ENCODE assay signal across 10 cellular contexts in the genomic region with DNA sequence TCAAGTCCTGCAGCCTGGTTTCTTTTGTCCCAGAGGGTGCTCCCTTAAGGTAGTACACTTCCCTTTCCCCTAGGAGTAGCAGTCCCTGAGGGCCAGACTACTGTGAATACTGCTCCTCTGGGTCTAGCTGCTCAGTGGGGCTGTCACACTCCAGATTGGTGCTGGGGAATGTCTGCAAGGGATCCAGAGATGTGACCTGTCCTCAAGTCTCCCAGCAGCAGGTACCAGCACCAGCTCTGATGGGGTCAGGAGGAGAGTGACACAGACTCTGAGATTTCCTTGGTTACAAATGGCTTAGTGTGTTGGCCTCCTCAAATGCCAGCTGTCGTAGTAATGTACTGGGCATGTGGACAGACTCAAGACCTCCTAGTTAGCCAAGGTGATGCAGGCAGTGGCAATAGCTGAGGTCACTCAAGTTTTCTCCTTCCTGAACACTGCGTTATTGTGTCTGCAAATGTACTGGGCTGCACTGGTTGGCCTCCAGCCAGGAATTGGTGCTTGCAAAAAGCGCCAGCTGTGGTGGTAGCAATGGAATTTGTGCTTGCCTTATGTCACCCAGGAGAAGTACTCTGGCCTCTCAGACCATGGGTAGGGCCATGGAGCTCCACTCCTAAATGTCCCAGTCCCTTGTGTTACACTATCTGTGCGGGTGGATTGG. TPM values are rescaled to one million over a fixed set of nuclear protein-coding genes. Genes with fewer than 3 reads are reported as not detected.
A peak's percentile ranks its signal among the peaks of the same experiment; 100 is the strongest.
DNase-seq lines count a peak whose midpoint lies in the region; ATAC-seq lines count a peak whose summit lies in the region.
"Had no signal": no experiment of that assay in that cellular context is flagged by ENCODE, and none has a peak within 500 bp of the region (broad histone marks: within the 10 kb centered on the region; RNA-seq: fewer than 3 reads in every experiment).

No MANE protein-coding gene starts in this region.

- H3K9me3 ChIP-seq in esophagus (ENCODE audit: control insufficient read depth in 2 of 2, insufficient read depth in 1 of 2, low read depth in 1 of 2, low read length in 1 of 2) = no peaks in the 10 kb centered on the region

- no peak for ATAC-seq in GM19035 (IDR thresholded peaks at IDR 0.05; ENCODE audit: unreplicated experiment)

- peak overlapping the region; percentile 79 to 85 for H3K27ac ChIP-seq in esophagus (ENCODE audit: low read depth in 2 of 2, low read length in 1 of 2)

- H3K4me3 ChIP-seq in esophagus (ENCODE audit: low read depth in 1 of 2, low read length in 2 of 2) = no peak overlapping the region

- H3K4me1 ChIP-seq in esophagus (ENCODE audit: control insufficient read depth in 2 of 2, insufficient read depth in 2 of 2, low read length in 1 of 2) = peaks cover 0 to 16% of the 10 kb centered on the region in 2 donors

- no peaks in the 10 kb centered on the region for H3K27me3 ChIP-seq in esophagus (ENCODE audit: control insufficient read depth in 1 of 2, insufficient read depth in 2 of 2, low read length in 2 of 2)

- DNase-seq in AG20443 (ENCODE audit: low spot score) (peak; percentile 41), NCI-H2029 treated with DMSO at 0.1 percent for 48 hours (lab: John Stamatoyannopoulos, UW) (peak; percentile 37), myocyte (ENCODE audit: low read depth) (peak; percentile 96), cerebellar cortex (ENCODE audit: low spot score) (no peak), GM19238 (ENCODE audit: insufficient read length, low spot score) (no peak)
- DNase-seq in activated CD8-positive, alpha-beta memory T cell treated with anti-CD3 and anti-CD28 coated beads, Interleukin-2, amount 50 U/mL, for 48 hours = no peak
- DNase-seq: activated CD4-positive, alpha-beta T cell treated with anti-CD3 and anti-CD28 coated beads, Interleukin-2, amount 10 ng/mL, durations not matched to agents 24 days and 14 days; NCI-H748 treated with DMSO at 0.1 percent for 48 hours had no signal

- WGBS in esophagus, 2 donors = 74 to 79% methylated on average over 4 of the region's 4 CpGs

- H3K36me3 ChIP-seq in esophagus (ENCODE audit: control insufficient read depth in 2 of 2, insufficient read depth in 2 of 2, low read length in 1 of 2) = no peaks in the 10 kb centered on the region

RNA-seq across cellular contexts. Expression of a gene that starts 36.4 kb away (rescaled TPM):
- 10 to 100 TPM; 13.6 to 14.0 TPM for polyA plus RNA-seq in esophagus
- 15.8 and 18.8 TPM in 2 replicates for total RNA-seq in myocyte
- 18.0 TPM for polyA plus RNA-seq in myocyte (2012)

Comparison
In these comparisons a context has a peak if more than half of its experiments do, and no peak if none do; other contexts are left out.
1. DNase-seq: peak in AG20443 (single experiment), NCI-H2029 treated with DMSO at 0.1 percent for 48 hours (single experiment) and myocyte (single experiment); none in activated CD8-positive, alpha-beta memory T cell treated with anti-CD3 and anti-CD28 coated beads, Interleukin-2, amount 50 U/mL, for 48 hours (single experiment), cerebellar cortex (single experiment) and GM19238 (single experiment).